Comparison of ENCODE assay signal across 18 cellular contexts in genomic region chr20:50077818-50078601, GRCh38.
"Had no signal": no experiment of that assay in that cellular context is flagged by ENCODE, and none has a peak within 500 bp of the region (broad histone marks: within the 10 kb centered on the region; RNA-seq: fewer than 3 reads in every experiment).

No MANE protein-coding gene starts in this region.

- H3K36me3 ChIP-seq: WERI-Rb-1 had no signal

- H3K27ac ChIP-seq: foreskin keratinocyte, sigmoid colon, SJCRH30, WERI-Rb-1 had no signal

- H3K27me3 ChIP-seq: foreskin keratinocyte, sigmoid colon, SJCRH30 had no signal

- H3K4me1 ChIP-seq: foreskin keratinocyte had no signal

- ATAC-seq: activated CD8-positive, alpha-beta T cell treated with anti-CD3 and anti-CD28 coated beads, Interleukin-2, amount 10 ng/mL, durations not matched to agents 7 days and 5 days; foreskin keratinocyte had no signal

- H3K4me3 ChIP-seq: sigmoid colon, SJCRH30 had no signal

- H3K4me3 Mint-ChIP-seq: activated CD8-positive, alpha-beta T cell treated with anti-CD3 and anti-CD28 coated beads, Interleukin-2, amount 10 ng/mL, durations not matched to agents 7 days and 5 days; immature natural killer cell; neural crest cell had no signal

- H3K9me3 ChIP-seq: sigmoid colon, SJCRH30 had no signal

- H3K27ac Mint-ChIP-seq: activated CD8-positive, alpha-beta T cell treated with anti-CD3 and anti-CD28 coated beads, Interleukin-2, amount 10 ng/mL, durations not matched to agents 7 days and 5 days; activated T-helper 2 cell treated with anti-CD3 and anti-CD28 coated beads, Interferon-gamma antibody, Interleukin-2, Interleukin-4, amounts not matched to agents 10 μg/mL and 5 μg/mL and 100 μg/mL, durations not matched to agents 14 hours and 24 hours and 36 hours had no signal

- H3K9me3 Mint-ChIP-seq: activated T-helper 2 cell treated with anti-CD3 and anti-CD28 coated beads, Interferon-gamma antibody, Interleukin-2, Interleukin-4, amounts not matched to agents 10 μg/mL and 5 μg/mL and 100 μg/mL, durations not matched to agents 14 hours and 24 hours and 36 hours; immature natural killer cell; neural crest cell had no signal

- FAIRE-seq: astrocyte, colon, endothelial cell of umbilical vein, urothelium cell line had no signal

- DNase-seq: activated CD4-positive, alpha-beta T cell treated with anti-CD3 and anti-CD28 coated beads for 4 hours; activated CD8-positive, alpha-beta memory T cell treated with anti-CD3 and anti-CD28 coated beads, Interleukin-2, amount 50 U/mL, for 48 hours; activated CD8-positive, alpha-beta T cell treated with anti-CD3 and anti-CD28 coated beads, Interleukin-2, amount 10 ng/mL, durations not matched to agents 7 days and 5 days; foreskin keratinocyte; immature natural killer cell; left cardiac atrium; sigmoid colon; SJCRH30; stimulated activated CD4-positive, alpha-beta T cell treated with anti-CD3 and anti-CD28 coated beads, Interleukin-12 subunit alpha, Interleukin-12 subunit beta, amount 100 ng/mL, for 4 hours; stimulated activated naive CD4-positive, alpha-beta T cell treated with Interleukin-2 at 50 U/mL for 16 hours; T-helper 1 cell; WERI-Rb-1 had no signal
